In the genomic region with DNA sequence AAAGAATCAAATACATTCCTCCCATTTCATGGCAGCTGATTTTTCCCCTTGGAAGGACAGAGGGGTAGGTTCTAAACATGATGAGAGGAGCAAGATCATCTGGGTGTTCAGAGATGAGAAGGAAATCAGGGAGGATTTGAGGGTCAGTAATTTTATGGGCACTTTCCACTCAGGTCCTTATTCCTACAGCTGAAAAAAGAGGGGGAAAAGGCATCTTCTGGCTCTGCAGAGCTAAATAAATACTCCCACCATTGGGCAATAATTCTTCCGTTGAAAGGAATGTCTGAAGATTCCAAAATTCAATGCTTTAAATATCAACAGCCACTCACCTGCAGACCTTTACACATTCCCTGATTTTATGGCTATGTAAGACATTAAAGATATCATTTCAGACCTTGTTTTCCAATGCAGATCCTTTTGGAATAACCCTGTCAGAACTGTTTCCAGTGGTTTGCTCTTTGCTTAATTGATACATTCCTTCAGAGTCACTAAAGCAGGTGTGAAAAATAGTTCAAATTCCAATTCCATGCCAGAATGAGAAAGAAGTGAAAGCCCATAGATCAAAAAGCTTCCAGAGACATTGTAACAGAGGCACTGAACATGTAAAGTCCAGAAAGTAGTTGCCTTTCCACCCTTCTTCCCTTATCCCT, we compare ENCODE assay signal across 17 cellular contexts.
"Had no signal": no experiment of that assay in that cellular context is flagged by ENCODE, and none has a peak within 500 bp of the region (broad histone marks: within the 10 kb centered on the region; RNA-seq: fewer than 3 reads in every experiment).

No MANE protein-coding gene starts in this region.

- H3K27ac ChIP-seq: cardiac muscle cell, dorsolateral prefrontal cortex, gastrocnemius medialis, left lung, psoas muscle, sigmoid colon, tibial artery, vagina had no signal

- H3K4me1 Mint-ChIP-seq: stimulated activated naive B cell treated with anti-CD40 and anti-IgM and Interleukin-4, amounts not matched to agents 10 μg/mL and 1 μg/mL and 100 μg/mL, for 72 hours had no signal

- H3K36me3 ChIP-seq: cardiac muscle cell, gastrocnemius medialis, left lung, sigmoid colon, tibial artery, vagina had no signal

- H3K27ac Mint-ChIP-seq: activated naive CD4-positive, alpha-beta T cell treated with anti-CD3 and anti-CD28 coated beads for 36 hours; activated naive CD8-positive, alpha-beta T cell treated with anti-CD3 and anti-CD28 coated beads, Interleukin-2, amount 50 U/mL, for 24 hours; stimulated activated naive B cell treated with anti-CD40 and anti-IgM and Interleukin-4, amounts not matched to agents 10 μg/mL and 1 μg/mL and 100 μg/mL, for 72 hours had no signal

- H3K9me3 Mint-ChIP-seq: activated naive CD4-positive, alpha-beta T cell treated with anti-CD3 and anti-CD28 coated beads for 36 hours; activated naive CD8-positive, alpha-beta T cell treated with anti-CD3 and anti-CD28 coated beads, Interleukin-2, amount 50 U/mL, for 24 hours had no signal

- H3K4me1 ChIP-seq: gastrocnemius medialis, left lung, psoas muscle, tibial artery, vagina had no signal

- H3K36me3 Mint-ChIP-seq: natural killer cell treated with Interleukin-12 subunit alpha and Interleukin-12 subunit beta and Interleukin-15 and Interleukin-18, amount 100 ng/mL, for 72 hours; stimulated activated naive B cell treated with anti-CD40 and anti-IgM and Interleukin-4, amounts not matched to agents 10 μg/mL and 1 μg/mL and 100 μg/mL, for 72 hours had no signal

- H3K27me3 ChIP-seq: cardiac muscle cell, dorsolateral prefrontal cortex, gastrocnemius medialis, left lung, sigmoid colon, tibial artery, vagina had no signal

- H3K4me3 ChIP-seq: cardiac muscle cell, dorsolateral prefrontal cortex, gastrocnemius medialis, left lung, psoas muscle, sigmoid colon, tibial artery, vagina had no signal

- H3K9me3 ChIP-seq: gastrocnemius medialis, left lung, psoas muscle, sigmoid colon, tibial artery, vagina had no signal

- H3K4me3 Mint-ChIP-seq: activated naive CD4-positive, alpha-beta T cell treated with anti-CD3 and anti-CD28 coated beads for 36 hours; activated naive CD8-positive, alpha-beta T cell treated with anti-CD3 and anti-CD28 coated beads, Interleukin-2, amount 50 U/mL, for 24 hours; natural killer cell treated with Interleukin-12 subunit alpha and Interleukin-12 subunit beta and Interleukin-15 and Interleukin-18, amount 100 ng/mL, for 72 hours; stimulated activated naive B cell treated with anti-CD40 and anti-IgM and Interleukin-4, amounts not matched to agents 10 μg/mL and 1 μg/mL and 100 μg/mL, for 72 hours had no signal

- DNase-seq: activated naive CD4-positive, alpha-beta T cell treated with anti-CD3 and anti-CD28 coated beads for 36 hours; activated naive CD8-positive, alpha-beta T cell treated with anti-CD3 and anti-CD28 coated beads, Interleukin-2, amount 50 U/mL, for 24 hours; activated T-cell treated with anti-CD3 and anti-CD28 coated beads for 4 hours; aorta; dorsolateral prefrontal cortex; erythroblast; gastrocnemius medialis; left lung; occipital lobe; psoas muscle; sigmoid colon; stimulated activated CD4-positive, alpha-beta T cell treated with anti-CD3 and anti-CD28 coated beads, Interleukin-12 subunit alpha, Interleukin-12 subunit beta, amount 100 ng/mL, for 4 hours; stimulated activated naive B cell treated with anti-CD40 and anti-IgM and Interleukin-4, amounts not matched to agents 10 μg/mL and 1 μg/mL and 100 μg/mL, for 72 hours; tibial artery had no signal
